In genomic region chr12:114508529-114509129, GRCh38 we compare ENCODE assay signal across 8 cellular contexts.
DNase-seq lines count a peak whose midpoint lies in the region; ATAC-seq and TF ChIP-seq lines count a peak whose summit lies in the region.

No MANE protein-coding gene starts in this region.

- no peaks in the 10 kb centered on the region for H3K9me3 Mint-ChIP-seq in CD8-positive, alpha-beta T cell

- H3K27ac Mint-ChIP-seq in CD8-positive, alpha-beta T cell, result no peak overlapping the region

- POLR2A ChIA-PET in CD8-positive, alpha-beta T cell (lab: Charles Lee), result no interaction called here
- POLR2A ChIA-PET in HEK293 (lab: Yijun Ruan, JAX), result no interaction called here

- TF ChIP-seq CTCF in CD8-positive, alpha-beta T cell (IDR thresholded peaks at IDR 0.05), result peak; percentile 63
- TF ChIP-seq CTCF in HEK293 (tag by site-specific recombination; IDR thresholded peaks at IDR 0.05), result peak; percentile 39; the same call in 1 of the 2 replicates
- TF ChIP-seq CTCF in lower lobe of right lung (IDR thresholded peaks at IDR 0.05), result peak; percentile 79

- H3K4me1 ChIP-seq in CD8-positive, alpha-beta T cell (ENCODE audit: insufficient read depth, low read length), result no peaks in the 10 kb centered on the region
- H3K4me1 ChIP-seq in HEK293 (ENCODE audit: control insufficient read depth, insufficient read depth, low read length) (no peaks in the 10 kb centered on the region), lower lobe of right lung (no peaks in the 10 kb centered on the region)

- CTCF ChIA-PET in CD8-positive, alpha-beta T cell (lab: Charles Lee), result interaction anchor here (0.6 to 3.1 kb wide), 11 partner anchors 9 to 559 kb away, joined by 3 to 18 read pairs (median 4); partner anchors contain the start of gene RBM19
- CTCF ChIA-PET in HEK293 (lab: Yijun Ruan, JAX), result interaction anchor here (0.6 to 3.7 kb wide), 35 partner anchors 8 to 1162 kb away, joined by 3 to 59 read pairs (median 4); partner anchors contain the start of gene RBM19

- no peak for ATAC-seq in CD8-positive, alpha-beta T cell
- peak; percentile 71 to 79 for ATAC-seq in lower lobe of right lung

- H3K27ac ChIP-seq in CD8-positive, alpha-beta T cell (ENCODE audit: low read depth, low read length), result no peak overlapping the region
- H3K27ac ChIP-seq in HEK293 (ENCODE audit: extremely low read depth, low read depth, low read length) (no peak overlapping the region), lower lobe of right lung (no peak overlapping the region)

- DNase-seq in CD8-positive, alpha-beta T cell, result peak; percentile 16 to 67 (median 50)
- DNase-seq in NCI-H526 (lab: John Stamatoyannopoulos, UW) (peak; percentile 55 to 77), dermis microvascular lymphatic vessel endothelial cell (ENCODE audit: low read depth in 2 of 2) (peak; percentile 56 to 72), lower lobe of right lung (peak; percentile 54), GOT3 (lab: John Stamatoyannopoulos, UW) (no peak)
- DNase-seq in activated CD4-positive, alpha-beta T cell treated with anti-CD3 and anti-CD28 coated beads, Interleukin-2, amount 50 U/mL, for 1 hour, result peak; percentile 49
- DNase-seq in stimulated activated CD8-positive, alpha-beta memory T cell treated with anti-CD3 and anti-CD28 coated beads, Interleukin-15, amount 100 ng/mL, for 1 hour (ENCODE audit: low read depth), result peak; percentile 41

- no peak overlapping the region for H3K4me3 Mint-ChIP-seq in CD8-positive, alpha-beta T cell

- H3K27me3 ChIP-seq in CD8-positive, alpha-beta T cell (ENCODE audit: insufficient read depth, low read length), result no peaks in the 10 kb centered on the region
- peaks cover 7% of the 10 kb centered on the region for H3K27me3 ChIP-seq in lower lobe of right lung (ENCODE audit: low read depth)

- no peaks in the 10 kb centered on the region for H3K36me3 Mint-ChIP-seq in CD8-positive, alpha-beta T cell

- intact Hi-C loops in CD8-positive, alpha-beta T cell (cut with DNase I, micrococcal nuclease), result loop anchor here (1.0 to 5.0 kb wide), 3 partner anchors 528 to 1046 kb away; partner anchors contain the start of gene RBM19 (in 1 of the 2)
- intact Hi-C loops in lower lobe of right lung (cut with DNase I), result no loop called here

- H3K36me3 ChIP-seq in CD8-positive, alpha-beta T cell (ENCODE audit: insufficient read depth, low read length), result no peaks in the 10 kb centered on the region
- H3K36me3 ChIP-seq in HEK293 (ENCODE audit: control insufficient read depth in 2 of 2, insufficient read depth in 1 of 2, low read length in 2 of 2) (no peaks in the 10 kb centered on the region), lower lobe of right lung (no peaks in the 10 kb centered on the region)

- no peak overlapping the region for H3K4me3 ChIP-seq in CD8-positive, alpha-beta T cell (ENCODE audit: low read depth, low read length)
- no peak overlapping the region for H3K4me3 ChIP-seq in HEK293 (ENCODE audit: low read depth, low read length)
- H3K4me3 ChIP-seq in lower lobe of right lung, result no peak overlapping the region

- no peaks in the 10 kb centered on the region for H3K9me3 ChIP-seq in CD8-positive, alpha-beta T cell (ENCODE audit: low read length)
- H3K9me3 ChIP-seq in HEK293 (ENCODE audit: control insufficient read depth, insufficient read depth, low read depth, low read length) (no peaks in the 10 kb centered on the region), lower lobe of right lung (no peaks in the 10 kb centered on the region)

- no peaks in the 10 kb centered on the region for H3K4me1 Mint-ChIP-seq in CD8-positive, alpha-beta T cell (ENCODE audit: low read depth)

- peaks cover 15% of the 10 kb centered on the region for H3K27me3 Mint-ChIP-seq in CD8-positive, alpha-beta T cell (ENCODE audit: low read depth)

TF ChIP-seq in HEK293, 187 proteins besides CTCF, POLR2A, EP300 and RAD21:
- no peak for TF ChIP-seq ZBTB44 (tag by site-specific recombination; IDR thresholded peaks at IDR 0.05)
- no peak for TF ChIP-seq ZNF585B (tag by site-specific recombination; IDR thresholded peaks at IDR 0.05)
- TF ChIP-seq ZNF654 (tag by site-specific recombination; IDR thresholded peaks at IDR 0.05; ENCODE audit: low read depth), result peak; percentile 82
- peak; percentile 64 for TF ChIP-seq PRDM10 (tag by site-specific recombination; IDR thresholded peaks at IDR 0.05)
- TF ChIP-seq ZNF530 (tag by site-specific recombination; IDR thresholded peaks at IDR 0.05; ENCODE audit: low read depth), result peak; percentile 32; the same call in 1 of the 2 replicates
- peak; percentile 88 for TF ChIP-seq ZNF707 (tag by site-specific recombination; IDR thresholded peaks at IDR 0.05)
